ENCODE assay signal across 2 cellular contexts in the genomic region with DNA sequence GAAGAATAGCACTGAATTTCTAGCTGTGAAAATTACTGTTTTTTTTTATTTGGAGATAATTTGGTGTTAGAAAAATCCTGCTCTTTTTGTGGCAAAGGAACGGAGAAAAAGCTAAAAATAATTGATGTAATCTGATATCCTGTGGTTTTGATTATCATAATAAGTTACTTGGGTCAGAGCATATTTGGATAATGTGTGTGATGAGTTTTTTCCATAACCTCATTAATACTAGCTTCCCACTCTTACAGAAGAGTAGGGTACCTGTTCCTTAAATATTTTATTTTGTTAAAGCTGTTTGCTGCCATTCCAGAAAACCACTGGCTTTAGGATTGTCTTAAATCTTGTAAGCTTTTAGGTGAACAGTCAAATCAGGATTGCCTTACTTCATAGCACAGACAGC.
TF ChIP-seq lines count a peak whose summit lies in the region.

No MANE protein-coding gene starts in this region.

TF ChIP-seq in SK-N-SH, 30 proteins besides CTCF, POLR2A, EP300 and RAD21 (continued from another document):
- TF ChIP-seq EZH2phosphoT487 (IDR thresholded peaks at IDR 0.05; ENCODE audit: borderline replicate concordance, low read depth) (no peak), SIN3A (IDR thresholded peaks at IDR 0.05; ENCODE audit: borderline replicate concordance, low read depth, low read length) (no peak), JUND (IDR thresholded peaks at IDR 0.05) (no peak), GABPA (IDR thresholded peaks at IDR 0.05; ENCODE audit: low read depth) (no peak), NFIC (IDR thresholded peaks at IDR 0.05; ENCODE audit: borderline replicate concordance) (no peak), POLR2AphosphoS5 (IDR thresholded peaks at IDR 0.05; ENCODE audit: low read depth, low read length) (no peak), USF2 (IDR thresholded peaks at IDR 0.05; ENCODE audit: borderline replicate concordance, low read depth, low read length) (no peak), YY1 (IDR thresholded peaks at IDR 0.05; ENCODE audit: low read depth) (no peak), RCOR1 (IDR thresholded peaks at IDR 0.05; ENCODE audit: low read length) (no peak), GATA2 (CRISPR knock-in tag; IDR thresholded peaks at IDR 0.05) (no peak), IRF3 (IDR thresholded peaks at IDR 0.05; ENCODE audit: low read depth, low read length) (no peak), TEAD4 (IDR thresholded peaks at IDR 0.05; ENCODE audit: borderline replicate concordance, insufficient read depth) (no peak), MXI1 (IDR thresholded peaks at IDR 0.05; ENCODE audit: low read depth, low read length) (no peak)
- TF ChIP-seq, protein P1, sequence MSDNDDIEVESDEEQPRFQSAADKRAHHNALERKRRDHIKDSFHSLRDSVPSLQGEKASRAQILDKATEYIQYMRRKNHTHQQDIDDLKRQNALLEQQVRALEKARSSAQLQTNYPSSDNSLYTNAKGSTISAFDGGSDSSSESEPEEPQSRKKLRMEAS (IDR thresholded peaks at IDR 0.05; ENCODE audit: low read depth) = no peak
- TF ChIP-seq, protein P2, sequence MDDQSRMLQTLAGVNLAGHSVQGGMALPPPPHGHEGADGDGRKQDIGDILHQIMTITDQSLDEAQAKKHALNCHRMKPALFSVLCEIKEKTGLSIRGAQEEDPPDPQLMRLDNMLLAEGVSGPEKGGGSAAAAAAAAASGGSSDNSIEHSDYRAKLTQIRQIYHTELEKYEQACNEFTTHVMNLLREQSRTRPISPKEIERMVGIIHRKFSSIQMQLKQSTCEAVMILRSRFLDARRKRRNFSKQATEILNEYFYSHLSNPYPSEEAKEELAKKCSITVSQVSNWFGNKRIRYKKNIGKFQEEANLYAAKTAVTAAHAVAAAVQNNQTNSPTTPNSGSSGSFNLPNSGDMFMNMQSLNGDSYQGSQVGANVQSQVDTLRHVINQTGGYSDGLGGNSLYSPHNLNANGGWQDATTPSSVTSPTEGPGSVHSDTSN (IDR thresholded peaks at IDR 0.05) = no peak
- TF ChIP-seq, protein P3, sequence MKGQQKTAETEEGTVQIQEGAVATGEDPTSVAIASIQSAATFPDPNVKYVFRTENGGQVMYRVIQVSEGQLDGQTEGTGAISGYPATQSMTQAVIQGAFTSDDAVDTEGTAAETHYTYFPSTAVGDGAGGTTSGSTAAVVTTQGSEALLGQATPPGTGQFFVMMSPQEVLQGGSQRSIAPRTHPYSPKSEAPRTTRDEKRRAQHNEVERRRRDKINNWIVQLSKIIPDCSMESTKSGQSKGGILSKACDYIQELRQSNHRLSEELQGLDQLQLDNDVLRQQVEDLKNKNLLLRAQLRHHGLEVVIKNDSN (IDR thresholded peaks at IDR 0.05; ENCODE audit: borderline replicate concordance, low read depth) = no peak
- TF ChIP-seq, protein P4, sequence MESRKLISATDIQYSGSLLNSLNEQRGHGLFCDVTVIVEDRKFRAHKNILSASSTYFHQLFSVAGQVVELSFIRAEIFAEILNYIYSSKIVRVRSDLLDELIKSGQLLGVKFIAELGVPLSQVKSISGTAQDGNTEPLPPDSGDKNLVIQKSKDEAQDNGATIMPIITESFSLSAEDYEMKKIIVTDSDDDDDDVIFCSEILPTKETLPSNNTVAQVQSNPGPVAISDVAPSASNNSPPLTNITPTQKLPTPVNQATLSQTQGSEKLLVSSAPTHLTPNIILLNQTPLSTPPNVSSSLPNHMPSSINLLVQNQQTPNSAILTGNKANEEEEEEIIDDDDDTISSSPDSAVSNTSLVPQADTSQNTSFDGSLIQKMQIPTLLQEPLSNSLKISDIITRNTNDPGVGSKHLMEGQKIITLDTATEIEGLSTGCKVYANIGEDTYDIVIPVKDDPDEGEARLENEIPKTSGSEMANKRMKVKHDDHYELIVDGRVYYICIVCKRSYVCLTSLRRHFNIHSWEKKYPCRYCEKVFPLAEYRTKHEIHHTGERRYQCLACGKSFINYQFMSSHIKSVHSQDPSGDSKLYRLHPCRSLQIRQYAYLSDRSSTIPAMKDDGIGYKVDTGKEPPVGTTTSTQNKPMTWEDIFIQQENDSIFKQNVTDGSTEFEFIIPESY (IDR thresholded peaks at IDR 0.05; ENCODE audit: borderline replicate concordance, low read depth) = no peak

TF ChIP-seq in SK-N-SH treated with all-trans-retinoic acid at 6 μM for 48 hours, 23 proteins besides CTCF, POLR2A, EP300 and RAD21 (continued from another document):
- TF ChIP-seq CSRNP3 (CRISPR knock-in tag; IDR thresholded peaks at IDR 0.05) = no peak
